ENCODE assay signal across 1 cellular context in genomic region chr7:27374958-27375841, GRCh38.
TF ChIP-seq lines count a peak whose summit lies in the region.

No MANE protein-coding gene starts in this region.

TF ChIP-seq in GM23338, 12 proteins besides CTCF, POLR2A, EP300 and RAD21 (continued from another document):
- TF ChIP-seq ZNF462 (CRISPR knock-in tag; IDR thresholded peaks at IDR 0.05) (no peak), JUNB (IDR thresholded peaks at IDR 0.05; ENCODE audit: unreplicated experiment) (no peak)
